In the genomic region with DNA sequence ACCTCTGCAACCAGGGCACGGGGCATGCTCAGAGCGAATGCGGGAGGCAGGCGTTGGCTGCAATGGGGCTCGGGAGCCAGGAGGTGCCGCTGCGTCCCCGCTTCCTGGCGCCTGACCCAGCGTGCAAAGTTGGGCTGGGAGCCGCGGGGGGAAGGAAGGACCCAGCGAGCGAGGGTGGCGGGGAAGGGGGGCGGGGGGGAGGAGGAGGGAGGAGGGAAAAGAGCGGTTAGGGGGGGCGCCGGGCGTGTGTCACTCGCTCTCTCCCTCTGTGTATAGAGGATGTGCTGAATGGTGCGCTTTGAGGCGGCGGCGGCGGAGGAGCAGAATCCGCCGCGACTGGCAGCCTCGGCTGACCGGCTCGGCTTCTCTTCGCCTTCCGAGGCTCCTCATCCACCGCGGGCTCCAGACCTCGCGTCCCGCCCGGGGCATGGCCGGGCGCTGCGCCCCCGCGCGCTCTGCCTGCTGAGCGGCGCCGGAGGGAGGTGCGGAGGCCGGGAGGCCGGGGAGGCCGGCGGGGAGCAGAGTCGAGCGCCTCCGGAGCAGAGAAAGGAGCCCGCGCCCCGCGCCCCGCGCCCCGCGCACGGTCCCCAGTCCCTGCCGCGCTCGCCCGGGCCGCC, we compare ENCODE assay signal across 8 cellular contexts. TPM values are rescaled to one million over a fixed set of nuclear protein-coding genes. Genes with fewer than 3 reads are reported as not detected.
DNase-seq lines count a peak whose midpoint lies in the region; ATAC-seq and TF ChIP-seq lines count a peak whose summit lies in the region.

A gene (plus strand): TSS at position 252 of the 617 bp plus-strand sequence. CDS start 386 bp downstream, outside the sequence.

- peaks cover 13% of the 10 kb centered on the region for H3K4me1 Mint-ChIP-seq in activated T-helper 17 cell treated with anti-CD3 and anti-CD28 coated beads, Interleukin-2, amount 50 U/mL, for 72 hours
- peaks cover 6 to 15% (median 14%) of the 10 kb centered on the region in 3 donors for H3K4me1 Mint-ChIP-seq in naive B cell
- H3K4me1 Mint-ChIP-seq in stimulated activated effector memory CD8-positive, alpha-beta T cell treated with anti-CD3 and anti-CD28 coated beads, Interleukin-12 subunit alpha, Interleukin-12 subunit beta, amount 100 ng/mL, for 72 hours: peaks cover 60% of the 10 kb centered on the region

- peak; percentile 91 for ATAC-seq in GM21423 (IDR thresholded peaks at IDR 0.05; ENCODE audit: unreplicated experiment)
- peak; percentile 84 for ATAC-seq in activated T-helper 17 cell treated with anti-CD3 and anti-CD28 coated beads, Interleukin-2, amount 50 U/mL, for 72 hours (replicated peaks)
- ATAC-seq in naive B cell (ENCODE audit: low read depth in 2 of 2): peak; percentile 84 to 87
- peak; percentile 86 for ATAC-seq in stimulated activated effector memory CD8-positive, alpha-beta T cell treated with anti-CD3 and anti-CD28 coated beads, Interleukin-12 subunit alpha, Interleukin-12 subunit beta, amount 100 ng/mL, for 72 hours

- DNase-seq in COLO668 (lab: John Stamatoyannopoulos, UW; ENCODE audit: unreplicated experiment) (peak; percentile 84), HuH-7.5 (ENCODE audit: low spot score) (peak; percentile 94), fibroblast of mammary gland (ENCODE audit: low read depth) (peak; percentile 74), naive B cell (peak; percentile 39)
- DNase-seq in stimulated activated effector memory CD8-positive, alpha-beta T cell treated with anti-CD3 and anti-CD28 coated beads, Interleukin-12 subunit alpha, Interleukin-12 subunit beta, amount 100 ng/mL, for 72 hours (ENCODE audit: low spot score in 2 of 2): peak; percentile 79 to 91

- peak within 1 kb of the TSS; percentile 42 for H3K4me3 ChIP-seq in fibroblast of mammary gland (ENCODE audit: control insufficient read depth, low read depth, low read length)

- peak within 1 kb of the TSS; percentile 76 for H3K27ac Mint-ChIP-seq in activated T-helper 17 cell treated with anti-CD3 and anti-CD28 coated beads, Interleukin-2, amount 50 U/mL, for 72 hours
- H3K27ac Mint-ChIP-seq in naive B cell: no peak within 1 kb of the TSS
- peak within 1 kb of the TSS; percentile 85 for H3K27ac Mint-ChIP-seq in stimulated activated effector memory CD8-positive, alpha-beta T cell treated with anti-CD3 and anti-CD28 coated beads, Interleukin-12 subunit alpha, Interleukin-12 subunit beta, amount 100 ng/mL, for 72 hours

- H3K27me3 Mint-ChIP-seq in activated T-helper 17 cell treated with anti-CD3 and anti-CD28 coated beads, Interleukin-2, amount 50 U/mL, for 72 hours: peaks cover 15% of the 10 kb centered on the region
- peaks cover 17 to 42% (median 28%) of the 10 kb centered on the region in 3 donors for H3K27me3 Mint-ChIP-seq in naive B cell

- H3K36me3 Mint-ChIP-seq in activated T-helper 17 cell treated with anti-CD3 and anti-CD28 coated beads, Interleukin-2, amount 50 U/mL, for 72 hours (ENCODE audit: low read depth): no peaks in the 10 kb centered on the region
- H3K36me3 Mint-ChIP-seq in naive B cell: no peaks in the 10 kb centered on the region
- no peaks in the 10 kb centered on the region for H3K36me3 Mint-ChIP-seq in stimulated activated effector memory CD8-positive, alpha-beta T cell treated with anti-CD3 and anti-CD28 coated beads, Interleukin-12 subunit alpha, Interleukin-12 subunit beta, amount 100 ng/mL, for 72 hours

- peak within 1 kb of the TSS; percentile 79 for H3K4me3 Mint-ChIP-seq in activated T-helper 17 cell treated with anti-CD3 and anti-CD28 coated beads, Interleukin-2, amount 50 U/mL, for 72 hours
- peak within 1 kb of the TSS; percentile 63 to 87 (median 77) for H3K4me3 Mint-ChIP-seq in naive B cell
- peak within 1 kb of the TSS; percentile 85 for H3K4me3 Mint-ChIP-seq in stimulated activated effector memory CD8-positive, alpha-beta T cell treated with anti-CD3 and anti-CD28 coated beads, Interleukin-12 subunit alpha, Interleukin-12 subunit beta, amount 100 ng/mL, for 72 hours

- peak; percentile 72 for TF ChIP-seq CTCF in fibroblast of mammary gland (conservative IDR thresholded peaks at IDR 0.05; ENCODE audit: control insufficient read depth, insufficient read depth, low read depth, low read length)

- no peaks in the 10 kb centered on the region for H3K9me3 Mint-ChIP-seq in activated T-helper 17 cell treated with anti-CD3 and anti-CD28 coated beads, Interleukin-2, amount 50 U/mL, for 72 hours
- no peaks in the 10 kb centered on the region for H3K9me3 Mint-ChIP-seq in naive B cell
- no peaks in the 10 kb centered on the region for H3K9me3 Mint-ChIP-seq in stimulated activated effector memory CD8-positive, alpha-beta T cell treated with anti-CD3 and anti-CD28 coated beads, Interleukin-12 subunit alpha, Interleukin-12 subunit beta, amount 100 ng/mL, for 72 hours

TF ChIP-seq in PFSK-1, 5 proteins besides CTCF, POLR2A, EP300 and RAD21:
- TF ChIP-seq SIN3A (IDR thresholded peaks at IDR 0.05; ENCODE audit: borderline replicate concordance, insufficient read depth, low read length) (no peak), FOXP2 (optimal IDR thresholded peaks at IDR 0.05; ENCODE audit: borderline replicate concordance, extremely low read depth, extremely low read length, insufficient read depth) (peak; percentile 63), POLR2AphosphoS5 (IDR thresholded peaks at IDR 0.05; ENCODE audit: low read depth, low read length) (no peak)
- TF ChIP-seq, protein P1, sequence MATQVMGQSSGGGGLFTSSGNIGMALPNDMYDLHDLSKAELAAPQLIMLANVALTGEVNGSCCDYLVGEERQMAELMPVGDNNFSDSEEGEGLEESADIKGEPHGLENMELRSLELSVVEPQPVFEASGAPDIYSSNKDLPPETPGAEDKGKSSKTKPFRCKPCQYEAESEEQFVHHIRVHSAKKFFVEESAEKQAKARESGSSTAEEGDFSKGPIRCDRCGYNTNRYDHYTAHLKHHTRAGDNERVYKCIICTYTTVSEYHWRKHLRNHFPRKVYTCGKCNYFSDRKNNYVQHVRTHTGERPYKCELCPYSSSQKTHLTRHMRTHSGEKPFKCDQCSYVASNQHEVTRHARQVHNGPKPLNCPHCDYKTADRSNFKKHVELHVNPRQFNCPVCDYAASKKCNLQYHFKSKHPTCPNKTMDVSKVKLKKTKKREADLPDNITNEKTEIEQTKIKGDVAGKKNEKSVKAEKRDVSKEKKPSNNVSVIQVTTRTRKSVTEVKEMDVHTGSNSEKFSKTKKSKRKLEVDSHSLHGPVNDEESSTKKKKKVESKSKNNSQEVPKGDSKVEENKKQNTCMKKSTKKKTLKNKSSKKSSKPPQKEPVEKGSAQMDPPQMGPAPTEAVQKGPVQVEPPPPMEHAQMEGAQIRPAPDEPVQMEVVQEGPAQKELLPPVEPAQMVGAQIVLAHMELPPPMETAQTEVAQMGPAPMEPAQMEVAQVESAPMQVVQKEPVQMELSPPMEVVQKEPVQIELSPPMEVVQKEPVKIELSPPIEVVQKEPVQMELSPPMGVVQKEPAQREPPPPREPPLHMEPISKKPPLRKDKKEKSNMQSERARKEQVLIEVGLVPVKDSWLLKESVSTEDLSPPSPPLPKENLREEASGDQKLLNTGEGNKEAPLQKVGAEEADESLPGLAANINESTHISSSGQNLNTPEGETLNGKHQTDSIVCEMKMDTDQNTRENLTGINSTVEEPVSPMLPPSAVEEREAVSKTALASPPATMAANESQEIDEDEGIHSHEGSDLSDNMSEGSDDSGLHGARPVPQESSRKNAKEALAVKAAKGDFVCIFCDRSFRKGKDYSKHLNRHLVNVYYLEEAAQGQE (IDR thresholded peaks at IDR 0.05; ENCODE audit: insufficient read depth in 1 of 2, low read depth in 2 of 2, low read length in 2 of 2): no peak

RNA-seq across cellular contexts. Expression of the gene that starts here (rescaled TPM):
- polyA plus RNA-seq in PFSK-1 (2012; ENCODE audit: insufficient read length, low read depth): 6.3 TPM
- total RNA-seq in activated T-helper 17 cell treated with anti-CD3 and anti-CD28 coated beads, Interleukin-2, amount 50 U/mL, for 72 hours: 1 to 10 TPM; 1.8 to 3.0 TPM
- under 1 TPM in 4 of 6 donors, not detected in 2; 0.27 to 0.79 (median 0.54) TPM for polyA plus RNA-seq in naive B cell (ENCODE audit: low read depth in 6 of 6)

Comparison
In these comparisons a context has a peak if more than half of its experiments do, and no peak if none do; other contexts are left out.
1. Peak in every context shown above with its lines: DNase-seq, ATAC-seq and H3K4me3 ChIP-seq.
2. Peak in DNase-seq and ATAC-seq in naive B cell; RNA of the gene not detected or under 1 TPM.
3. DNase-seq: peak in every context shown above with its lines; median percentile 94 in HuH-7.5; 85 in stimulated activated effector memory CD8-positive, alpha-beta T cell treated with anti-CD3 and anti-CD28 coated beads, Interleukin-12 subunit alpha, Interleukin-12 subunit beta, amount 100 ng/mL, for 72 hours; 84 in COLO668; 74 in fibroblast of mammary gland; 39 in naive B cell.
4. H3K27ac Mint-ChIP-seq: peak in activated T-helper 17 cell treated with anti-CD3 and anti-CD28 coated beads, Interleukin-2, amount 50 U/mL, for 72 hours (single experiment) and stimulated activated effector memory CD8-positive, alpha-beta T cell treated with anti-CD3 and anti-CD28 coated beads, Interleukin-12 subunit alpha, Interleukin-12 subunit beta, amount 100 ng/mL, for 72 hours (single experiment); none in naive B cell (0 of 6).